In the genomic region with DNA sequence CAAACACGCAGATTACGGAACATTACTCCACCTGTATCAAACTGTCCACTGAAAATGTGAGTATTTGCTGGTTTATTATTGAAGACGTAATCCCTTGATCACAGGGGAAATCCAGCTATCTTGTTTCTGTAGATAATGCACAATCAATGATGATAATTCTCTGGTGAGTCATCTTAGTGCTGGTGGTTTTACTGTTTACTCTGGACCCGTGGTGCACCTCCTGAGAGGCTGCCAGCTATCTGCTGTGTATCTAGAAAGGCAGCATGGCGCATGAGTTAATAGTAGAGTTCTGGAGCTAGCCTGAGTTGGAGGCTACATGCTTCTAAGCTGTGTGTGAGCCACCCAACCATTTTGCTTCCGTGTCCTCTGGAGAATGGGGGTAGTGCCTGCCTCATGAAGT, we compare ENCODE assay signal across 3 cellular contexts.
TF ChIP-seq lines count a peak whose summit lies in the region.

No MANE protein-coding gene starts in this region.

TF ChIP-seq in PFSK-1, 5 proteins besides CTCF, POLR2A, EP300 and RAD21:
- peak; percentile 38 for TF ChIP-seq FOXP2 (optimal IDR thresholded peaks at IDR 0.05; ENCODE audit: borderline replicate concordance, extremely low read depth, extremely low read length, insufficient read depth)
- no peak for TF ChIP-seq SIN3A (IDR thresholded peaks at IDR 0.05; ENCODE audit: borderline replicate concordance, insufficient read depth, low read length)

TF ChIP-seq in GM12878, 131 proteins besides CTCF, POLR2A, EP300 and RAD21 (continues in another document):
- TF ChIP-seq TCF7 (IDR thresholded peaks at IDR 0.05; ENCODE audit: borderline replicate concordance) (no peak), BCL11A (IDR thresholded peaks at IDR 0.05; ENCODE audit: low read depth, low read length) (no peak), MYC (IDR thresholded peaks at IDR 0.05; ENCODE audit: insufficient read depth, insufficient read length, insufficient replicate concordance, low read length, severe bottlenecking) (no peak), EED (IDR thresholded peaks at IDR 0.05; ENCODE audit: low read depth) (no peak), CHD4 (IDR thresholded peaks at IDR 0.05) (no peak), IRF4 (IDR thresholded peaks at IDR 0.05; ENCODE audit: low read depth, low read length) (no peak), NR2C1 (IDR thresholded peaks at IDR 0.05) (no peak), BHLHE40 (IDR thresholded peaks at IDR 0.05; ENCODE audit: borderline replicate concordance in 1 of 2, low read depth in 2 of 2, low read length in 1 of 2) (no peak), POU2F2 (IDR thresholded peaks at IDR 0.05; ENCODE audit: borderline replicate concordance, low read depth, low read length) (no peak), LARP7 (IDR thresholded peaks at IDR 0.05) (no peak), CREM (IDR thresholded peaks at IDR 0.05; ENCODE audit: low read depth) (peak; percentile 13; the same call in 1 of the 2 replicates), NFIC (IDR thresholded peaks at IDR 0.05; ENCODE audit: low read depth, low read length) (peak; percentile 39; the same call in 1 of the 2 replicates), CBFB (IDR thresholded peaks at IDR 0.05; ENCODE audit: low read depth) (no peak), IKZF1 (conservative IDR thresholded peaks at IDR 0.05) (0 out of 2 replicates have a peak, but pooled peaks have one; percentile 19), CBX5 (IDR thresholded peaks at IDR 0.05; ENCODE audit: low read depth) (no peak), KAT2A (conservative IDR thresholded peaks at IDR 0.05; ENCODE audit: control insufficient read depth, low read depth, low read length) (no peak), NR2C2 (IDR thresholded peaks at IDR 0.05; ENCODE audit: borderline replicate concordance, control insufficient read depth, insufficient read length, low read depth) (no peak), MEF2B (IDR thresholded peaks at IDR 0.05; ENCODE audit: partially characterized antibody, poor library complexity, severe bottlenecking) (peak; percentile 28), SRF (IDR thresholded peaks at IDR 0.05; ENCODE audit: low read depth in 2 of 2, low read length in 2 of 2) (no peak), ASH2L (IDR thresholded peaks at IDR 0.05; ENCODE audit: borderline replicate concordance, low read depth) (no peak), MXI1 (IDR thresholded peaks at IDR 0.05; ENCODE audit: low read depth, low read length) (peak; percentile 23; the same call in 1 of the 2 replicates), IKZF2 (IDR thresholded peaks at IDR 0.05) (0 out of 4 replicates have a peak, but pooled peaks of 1 of the 2 experiments have one; percentile 5), ATF7 (IDR thresholded peaks at IDR 0.05; ENCODE audit: low read depth) (peak; percentile 77), ZNF274 (IDR thresholded peaks at IDR 0.05; ENCODE audit: insufficient read depth, insufficient read length) (no peak), TCF12 (IDR thresholded peaks at IDR 0.05; ENCODE audit: low read depth, low read length) (no peak), YY1 (IDR thresholded peaks at IDR 0.05; ENCODE audit: low read depth, low read length) (0 out of 2 replicates have a peak, but pooled peaks have one; percentile 11), ETV6 (conservative IDR thresholded peaks at IDR 0.05 in 1 of 2, IDR thresholded peaks at IDR 0.05 in 1 of 2; ENCODE audit: borderline replicate concordance in 1 of 2, low read depth in 1 of 2) (peak in 1 of 2 experiments; percentile 12; a peak in 1 of 4 replicates), NRF1 (conservative IDR thresholded peaks at IDR 0.05; ENCODE audit: low read depth, low read length) (no peak), PML (IDR thresholded peaks at IDR 0.05; ENCODE audit: low read length) (no peak), KLF5 (IDR thresholded peaks at IDR 0.05; ENCODE audit: partially characterized antibody) (no peak), TBL1XR1 (IDR thresholded peaks at IDR 0.05; ENCODE audit: low read depth, low read length) (no peak), HCFC1 (IDR thresholded peaks at IDR 0.05; ENCODE audit: low read length) (no peak), YBX1 (IDR thresholded peaks at IDR 0.05) (no peak)
- TF ChIP-seq, protein P1, sequence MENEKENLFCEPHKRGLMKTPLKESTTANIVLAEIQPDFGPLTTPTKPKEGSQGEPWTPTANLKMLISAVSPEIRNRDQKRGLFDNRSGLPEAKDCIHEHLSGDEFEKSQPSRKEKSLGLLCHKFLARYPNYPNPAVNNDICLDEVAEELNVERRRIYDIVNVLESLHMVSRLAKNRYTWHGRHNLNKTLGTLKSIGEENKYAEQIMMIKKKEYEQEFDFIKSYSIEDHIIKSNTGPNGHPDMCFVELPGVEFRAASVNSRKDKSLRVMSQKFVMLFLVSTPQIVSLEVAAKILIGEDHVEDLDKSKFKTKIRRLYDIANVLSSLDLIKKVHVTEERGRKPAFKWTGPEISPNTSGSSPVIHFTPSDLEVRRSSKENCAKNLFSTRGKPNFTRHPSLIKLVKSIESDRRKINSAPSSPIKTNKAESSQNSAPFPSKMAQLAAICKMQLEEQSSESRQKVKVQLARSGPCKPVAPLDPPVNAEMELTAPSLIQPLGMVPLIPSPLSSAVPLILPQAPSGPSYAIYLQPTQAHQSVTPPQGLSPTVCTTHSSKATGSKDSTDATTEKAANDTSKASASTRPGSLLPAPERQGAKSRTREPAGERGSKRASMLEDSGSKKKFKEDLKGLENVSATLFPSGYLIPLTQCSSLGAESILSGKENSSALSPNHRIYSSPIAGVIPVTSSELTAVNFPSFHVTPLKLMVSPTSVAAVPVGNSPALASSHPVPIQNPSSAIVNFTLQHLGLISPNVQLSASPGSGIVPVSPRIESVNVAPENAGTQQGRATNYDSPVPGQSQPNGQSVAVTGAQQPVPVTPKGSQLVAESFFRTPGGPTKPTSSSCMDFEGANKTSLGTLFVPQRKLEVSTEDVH (IDR thresholded peaks at IDR 0.05; ENCODE audit: low read depth, partially characterized antibody), result no peak
- TF ChIP-seq, protein P2, sequence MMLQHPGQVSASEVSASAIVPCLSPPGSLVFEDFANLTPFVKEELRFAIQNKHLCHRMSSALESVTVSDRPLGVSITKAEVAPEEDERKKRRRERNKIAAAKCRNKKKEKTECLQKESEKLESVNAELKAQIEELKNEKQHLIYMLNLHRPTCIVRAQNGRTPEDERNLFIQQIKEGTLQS (IDR thresholded peaks at IDR 0.05; ENCODE audit: borderline replicate concordance, extremely low read depth, low read depth, low read length), result no peak
- TF ChIP-seq, protein P3, sequence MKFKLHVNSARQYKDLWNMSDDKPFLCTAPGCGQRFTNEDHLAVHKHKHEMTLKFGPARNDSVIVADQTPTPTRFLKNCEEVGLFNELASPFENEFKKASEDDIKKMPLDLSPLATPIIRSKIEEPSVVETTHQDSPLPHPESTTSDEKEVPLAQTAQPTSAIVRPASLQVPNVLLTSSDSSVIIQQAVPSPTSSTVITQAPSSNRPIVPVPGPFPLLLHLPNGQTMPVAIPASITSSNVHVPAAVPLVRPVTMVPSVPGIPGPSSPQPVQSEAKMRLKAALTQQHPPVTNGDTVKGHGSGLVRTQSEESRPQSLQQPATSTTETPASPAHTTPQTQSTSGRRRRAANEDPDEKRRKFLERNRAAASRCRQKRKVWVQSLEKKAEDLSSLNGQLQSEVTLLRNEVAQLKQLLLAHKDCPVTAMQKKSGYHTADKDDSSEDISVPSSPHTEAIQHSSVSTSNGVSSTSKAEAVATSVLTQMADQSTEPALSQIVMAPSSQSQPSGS (IDR thresholded peaks at IDR 0.05; ENCODE audit: low read length), result peak; percentile 52; the same call in 1 of the 2 replicates

TF ChIP-seq in WTC11, 78 proteins besides CTCF, POLR2A, EP300 and RAD21:
- TF ChIP-seq, protein P2 (CRISPR knock-in tag; conservative IDR thresholded peaks at IDR 0.05), result no peak
- no peak for TF ChIP-seq ZNF317 (CRISPR knock-in tag; IDR thresholded peaks at IDR 0.05; ENCODE audit: borderline replicate concordance, low read depth)
- TF ChIP-seq FOXP1 (CRISPR knock-in tag; IDR thresholded peaks at IDR 0.05; ENCODE audit: borderline replicate concordance), result no peak
- TF ChIP-seq NR2C2 (CRISPR knock-in tag; IDR thresholded peaks at IDR 0.05), result no peak
- no peak for TF ChIP-seq HMGA2 (CRISPR knock-in tag; IDR thresholded peaks at IDR 0.05)
- TF ChIP-seq, protein P4, sequence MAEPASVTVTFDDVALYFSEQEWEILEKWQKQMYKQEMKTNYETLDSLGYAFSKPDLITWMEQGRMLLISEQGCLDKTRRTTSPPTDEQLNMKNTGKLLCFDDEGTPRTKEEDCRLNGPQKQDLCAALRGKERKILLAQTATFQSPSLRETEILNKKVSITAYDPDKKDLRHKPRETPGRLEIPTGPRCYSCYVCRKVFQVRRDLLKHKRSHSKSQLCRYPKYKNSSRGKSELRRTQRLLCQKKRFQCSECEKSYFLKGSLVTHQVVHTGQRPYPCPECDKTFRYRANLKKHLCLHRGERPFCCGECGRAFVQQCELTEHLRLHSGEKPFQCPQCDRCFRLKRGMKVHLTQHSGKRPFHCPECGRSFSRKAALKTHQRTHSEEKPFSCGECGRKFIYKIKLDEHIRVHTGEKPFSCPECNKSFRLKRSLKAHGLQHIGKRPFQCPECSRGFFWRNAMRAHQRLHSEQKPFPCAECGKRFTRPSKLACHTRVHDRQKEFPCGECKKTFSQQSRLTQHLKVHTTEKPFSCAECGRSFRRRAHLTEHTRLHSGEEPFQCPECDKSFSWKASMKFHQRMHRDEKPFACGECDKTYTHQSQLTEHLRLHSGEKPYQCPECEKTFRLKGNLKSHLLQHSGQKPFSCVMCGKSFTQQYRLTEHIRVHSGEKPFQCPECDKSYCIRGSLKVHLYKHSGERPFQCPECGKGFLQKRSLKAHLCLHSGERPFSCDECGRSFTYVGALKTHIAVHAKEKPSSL (CRISPR knock-in tag; conservative IDR thresholded peaks at IDR 0.05), result no peak
- no peak for TF ChIP-seq SP1 (CRISPR knock-in tag; conservative IDR thresholded peaks at IDR 0.05)
- TF ChIP-seq, protein P5, sequence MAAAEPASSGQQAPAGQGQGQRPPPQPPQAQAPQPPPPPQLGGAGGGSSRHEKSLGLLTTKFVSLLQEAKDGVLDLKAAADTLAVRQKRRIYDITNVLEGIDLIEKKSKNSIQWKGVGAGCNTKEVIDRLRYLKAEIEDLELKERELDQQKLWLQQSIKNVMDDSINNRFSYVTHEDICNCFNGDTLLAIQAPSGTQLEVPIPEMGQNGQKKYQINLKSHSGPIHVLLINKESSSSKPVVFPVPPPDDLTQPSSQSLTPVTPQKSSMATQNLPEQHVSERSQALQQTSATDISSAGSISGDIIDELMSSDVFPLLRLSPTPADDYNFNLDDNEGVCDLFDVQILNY (CRISPR knock-in tag; IDR thresholded peaks at IDR 0.05), result no peak
- TF ChIP-seq, protein P6, sequence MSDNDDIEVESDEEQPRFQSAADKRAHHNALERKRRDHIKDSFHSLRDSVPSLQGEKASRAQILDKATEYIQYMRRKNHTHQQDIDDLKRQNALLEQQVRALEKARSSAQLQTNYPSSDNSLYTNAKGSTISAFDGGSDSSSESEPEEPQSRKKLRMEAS (CRISPR knock-in tag; IDR thresholded peaks at IDR 0.05), result no peak
- TF ChIP-seq TP53 (CRISPR knock-in tag; IDR thresholded peaks at IDR 0.05), result no peak
- TF ChIP-seq ELF4 (CRISPR knock-in tag; IDR thresholded peaks at IDR 0.05; ENCODE audit: low read depth), result no peak
- no peak for TF ChIP-seq EMX1 (CRISPR knock-in tag; IDR thresholded peaks at IDR 0.05)
- TF ChIP-seq, protein P7, sequence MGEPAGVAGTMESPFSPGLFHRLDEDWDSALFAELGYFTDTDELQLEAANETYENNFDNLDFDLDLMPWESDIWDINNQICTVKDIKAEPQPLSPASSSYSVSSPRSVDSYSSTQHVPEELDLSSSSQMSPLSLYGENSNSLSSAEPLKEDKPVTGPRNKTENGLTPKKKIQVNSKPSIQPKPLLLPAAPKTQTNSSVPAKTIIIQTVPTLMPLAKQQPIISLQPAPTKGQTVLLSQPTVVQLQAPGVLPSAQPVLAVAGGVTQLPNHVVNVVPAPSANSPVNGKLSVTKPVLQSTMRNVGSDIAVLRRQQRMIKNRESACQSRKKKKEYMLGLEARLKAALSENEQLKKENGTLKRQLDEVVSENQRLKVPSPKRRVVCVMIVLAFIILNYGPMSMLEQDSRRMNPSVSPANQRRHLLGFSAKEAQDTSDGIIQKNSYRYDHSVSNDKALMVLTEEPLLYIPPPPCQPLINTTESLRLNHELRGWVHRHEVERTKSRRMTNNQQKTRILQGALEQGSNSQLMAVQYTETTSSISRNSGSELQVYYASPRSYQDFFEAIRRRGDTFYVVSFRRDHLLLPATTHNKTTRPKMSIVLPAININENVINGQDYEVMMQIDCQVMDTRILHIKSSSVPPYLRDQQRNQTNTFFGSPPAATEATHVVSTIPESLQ (CRISPR knock-in tag; IDR thresholded peaks at IDR 0.05), result no peak
- no peak for TF ChIP-seq TEAD4 (CRISPR knock-in tag; IDR thresholded peaks at IDR 0.05)
- TF ChIP-seq MXD4 (CRISPR knock-in tag; IDR thresholded peaks at IDR 0.05; ENCODE audit: borderline replicate concordance), result no peak
